Comparison of ENCODE assay signal across 1 cellular context in genomic region chr4:11223261-11223660, GRCh38.
TF ChIP-seq lines count a peak whose summit lies in the region.

No MANE protein-coding gene starts in this region.

TF ChIP-seq in HepG2, 621 proteins besides CTCF, POLR2A, EP300 and RAD21 (continued from another document):
- TF ChIP-seq ZNF276 (CRISPR knock-in tag; IDR thresholded peaks at IDR 0.05; ENCODE audit: low read depth) (no peak), ZIK1 (CRISPR knock-in tag; IDR thresholded peaks at IDR 0.05; ENCODE audit: borderline replicate concordance, low read depth) (no peak), RFXAP (CRISPR knock-in tag; IDR thresholded peaks at IDR 0.05; ENCODE audit: borderline replicate concordance) (no peak), PRDM4 (CRISPR knock-in tag; IDR thresholded peaks at IDR 0.05; ENCODE audit: borderline replicate concordance) (no peak), IKZF5 (CRISPR knock-in tag; IDR thresholded peaks at IDR 0.05) (no peak), PRDM15 (CRISPR knock-in tag; IDR thresholded peaks at IDR 0.05) (no peak), ZBTB42 (CRISPR knock-in tag; IDR thresholded peaks at IDR 0.05) (no peak), SMAD3 (CRISPR knock-in tag; IDR thresholded peaks at IDR 0.05) (no peak), ZNF253 (CRISPR knock-in tag; IDR thresholded peaks at IDR 0.05; ENCODE audit: borderline replicate concordance) (no peak)
